Comparison of ENCODE assay signal across 1 cellular context in genomic region chr16:67180166-67180565, GRCh38.
TF ChIP-seq lines count a peak whose summit lies in the region.

No MANE protein-coding gene starts in this region.

TF ChIP-seq in HCT116, 20 proteins besides CTCF, POLR2A, EP300 and RAD21:
- no peak for TF ChIP-seq YY1 (IDR thresholded peaks at IDR 0.05; ENCODE audit: extremely low read depth, insufficient replicate concordance, low read depth, low read length)
- TF ChIP-seq, protein P1, sequence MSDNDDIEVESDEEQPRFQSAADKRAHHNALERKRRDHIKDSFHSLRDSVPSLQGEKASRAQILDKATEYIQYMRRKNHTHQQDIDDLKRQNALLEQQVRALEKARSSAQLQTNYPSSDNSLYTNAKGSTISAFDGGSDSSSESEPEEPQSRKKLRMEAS (IDR thresholded peaks at IDR 0.05) = no peak
- TF ChIP-seq ZFX (IDR thresholded peaks at IDR 0.05) = no peak
- TF ChIP-seq ZBTB33 (IDR thresholded peaks at IDR 0.05; ENCODE audit: extremely low read depth, insufficient replicate concordance, low read length) = no peak
- TF ChIP-seq SP1 (IDR thresholded peaks at IDR 0.05; ENCODE audit: low read depth) = no peak
- TF ChIP-seq, protein P2, sequence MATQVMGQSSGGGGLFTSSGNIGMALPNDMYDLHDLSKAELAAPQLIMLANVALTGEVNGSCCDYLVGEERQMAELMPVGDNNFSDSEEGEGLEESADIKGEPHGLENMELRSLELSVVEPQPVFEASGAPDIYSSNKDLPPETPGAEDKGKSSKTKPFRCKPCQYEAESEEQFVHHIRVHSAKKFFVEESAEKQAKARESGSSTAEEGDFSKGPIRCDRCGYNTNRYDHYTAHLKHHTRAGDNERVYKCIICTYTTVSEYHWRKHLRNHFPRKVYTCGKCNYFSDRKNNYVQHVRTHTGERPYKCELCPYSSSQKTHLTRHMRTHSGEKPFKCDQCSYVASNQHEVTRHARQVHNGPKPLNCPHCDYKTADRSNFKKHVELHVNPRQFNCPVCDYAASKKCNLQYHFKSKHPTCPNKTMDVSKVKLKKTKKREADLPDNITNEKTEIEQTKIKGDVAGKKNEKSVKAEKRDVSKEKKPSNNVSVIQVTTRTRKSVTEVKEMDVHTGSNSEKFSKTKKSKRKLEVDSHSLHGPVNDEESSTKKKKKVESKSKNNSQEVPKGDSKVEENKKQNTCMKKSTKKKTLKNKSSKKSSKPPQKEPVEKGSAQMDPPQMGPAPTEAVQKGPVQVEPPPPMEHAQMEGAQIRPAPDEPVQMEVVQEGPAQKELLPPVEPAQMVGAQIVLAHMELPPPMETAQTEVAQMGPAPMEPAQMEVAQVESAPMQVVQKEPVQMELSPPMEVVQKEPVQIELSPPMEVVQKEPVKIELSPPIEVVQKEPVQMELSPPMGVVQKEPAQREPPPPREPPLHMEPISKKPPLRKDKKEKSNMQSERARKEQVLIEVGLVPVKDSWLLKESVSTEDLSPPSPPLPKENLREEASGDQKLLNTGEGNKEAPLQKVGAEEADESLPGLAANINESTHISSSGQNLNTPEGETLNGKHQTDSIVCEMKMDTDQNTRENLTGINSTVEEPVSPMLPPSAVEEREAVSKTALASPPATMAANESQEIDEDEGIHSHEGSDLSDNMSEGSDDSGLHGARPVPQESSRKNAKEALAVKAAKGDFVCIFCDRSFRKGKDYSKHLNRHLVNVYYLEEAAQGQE (IDR thresholded peaks at IDR 0.05; ENCODE audit: low read depth) = no peak
- TF ChIP-seq SRF (IDR thresholded peaks at IDR 0.05; ENCODE audit: low read depth) = no peak
- TF ChIP-seq ELF1 (IDR thresholded peaks at IDR 0.05; ENCODE audit: borderline replicate concordance, low read depth) = no peak
- TF ChIP-seq CBX3 (IDR thresholded peaks at IDR 0.05; ENCODE audit: low read depth) = no peak
- TF ChIP-seq JUND (IDR thresholded peaks at IDR 0.05) = no peak
- TF ChIP-seq EGR1 (IDR thresholded peaks at IDR 0.05; ENCODE audit: low read depth) = no peak
- no peak for TF ChIP-seq CEBPB (IDR thresholded peaks at IDR 0.05; ENCODE audit: low read depth)
- TF ChIP-seq FOSL1 (IDR thresholded peaks at IDR 0.05; ENCODE audit: low read depth) = no peak
- TF ChIP-seq EZH2phosphoT487 (IDR thresholded peaks at IDR 0.05; ENCODE audit: borderline replicate concordance) = no peak
- no peak for TF ChIP-seq TCF7L2 (IDR thresholded peaks at IDR 0.05; ENCODE audit: borderline replicate concordance, extremely low read depth, insufficient read depth, insufficient read length)
- TF ChIP-seq EZH2 (IDR thresholded peaks at IDR 0.05) = no peak
- no peak for TF ChIP-seq ZNF274 (IDR thresholded peaks at IDR 0.05; ENCODE audit: low read depth, low read length)
